ENCODE assay signal across 8 cellular contexts in genomic region chr11:75347781-75348613, GRCh38. TPM values are rescaled to one million over a fixed set of nuclear protein-coding genes. Genes with fewer than 3 reads are reported as not detected.
DNase-seq lines count a peak whose midpoint lies in the region; ATAC-seq lines count a peak whose summit lies in the region.

No MANE protein-coding gene starts in this region.

- CTCF ChIA-PET in activated CD4-positive, alpha-beta T cell treated with anti-CD3 and anti-CD28 coated beads for 36 hours (lab: Charles Lee), result interaction anchor here (1.4 kb wide), 1 partner anchor 10 kb away, joined by 4 read pairs; no protein-coding TSS in a partner anchor

- H3K27ac Mint-ChIP-seq in activated CD4-positive, alpha-beta T cell treated with anti-CD3 and anti-CD28 coated beads for 36 hours, result peak overlapping the region; percentile 10

- H3K36me3 Mint-ChIP-seq in activated CD4-positive, alpha-beta T cell treated with anti-CD3 and anti-CD28 coated beads for 36 hours (ENCODE audit: low read depth), result no peaks in the 10 kb centered on the region

- H3K27me3 Mint-ChIP-seq in activated CD4-positive, alpha-beta T cell treated with anti-CD3 and anti-CD28 coated beads for 36 hours, result no peaks in the 10 kb centered on the region

- ATAC-seq in activated CD4-positive, alpha-beta T cell treated with anti-CD3 and anti-CD28 coated beads for 36 hours, result no peak
- ATAC-seq in HG03135 (IDR thresholded peaks at IDR 0.05; ENCODE audit: unreplicated experiment), result no peak

- POLR2A ChIA-PET in activated CD4-positive, alpha-beta T cell treated with anti-CD3 and anti-CD28 coated beads for 36 hours (lab: Charles Lee), result interaction anchor here (0.6 kb wide), 1 partner anchor 178 kb away, joined by 3 read pairs; the partner anchor contains the start of gene GDPD5

- no peak for DNase-seq in activated CD4-positive, alpha-beta T cell treated with anti-CD3 and anti-CD28 coated beads for 36 hours
- no peak for DNase-seq in activated CD4-positive, alpha-beta T cell treated with anti-CD3 and anti-CD28 coated beads for 4 hours
- peak; percentile 47 for DNase-seq in UCSD-AML1 (lab: John Stamatoyannopoulos, UW; ENCODE audit: unreplicated experiment)
- peak; percentile 93 for DNase-seq in hepatic stellate cell (ENCODE audit: low spot score)
- no peak for DNase-seq in NOMO-1 treated with DMSO at 0.1 percent for 48 hours (lab: John Stamatoyannopoulos, UW; ENCODE audit: unreplicated experiment)
- DNase-seq in germinal center (ENCODE audit: low spot score), result no peak

- H3K4me3 Mint-ChIP-seq in activated CD4-positive, alpha-beta T cell treated with anti-CD3 and anti-CD28 coated beads for 36 hours, result no peak overlapping the region

- peaks cover 81% of the 10 kb centered on the region for H3K4me1 Mint-ChIP-seq in activated CD4-positive, alpha-beta T cell treated with anti-CD3 and anti-CD28 coated beads for 36 hours

- intact Hi-C loops in activated CD4-positive, alpha-beta T cell treated with anti-CD3 and anti-CD28 coated beads for 36 hours (cut with DNase I, micrococcal nuclease), result no loop called here

- H3K9me3 Mint-ChIP-seq in activated CD4-positive, alpha-beta T cell treated with anti-CD3 and anti-CD28 coated beads for 36 hours (ENCODE audit: low read depth), result no peaks in the 10 kb centered on the region

- peak overlapping the region; percentile 85 for H3K27ac ChIP-seq in temporal lobe (ENCODE audit: low read depth, low read length)

RNA-seq across cellular contexts. Expression of gene ARRB1, which starts 3.5 kb away (rescaled TPM):
- total RNA-seq in activated CD4-positive, alpha-beta T cell treated with anti-CD3 and anti-CD28 coated beads for 36 hours, result 10 to 100 TPM; 21.0 to 21.8 TPM
- total RNA-seq in temporal lobe, result 49.4 TPM

RNA-seq across cellular contexts. Expression of gene RPS3, which starts 51.3 kb away (rescaled TPM):
- total RNA-seq in activated CD4-positive, alpha-beta T cell treated with anti-CD3 and anti-CD28 coated beads for 36 hours, result 1,000 to 10,000 TPM; 4,536 to 4,569 TPM
- 533 TPM for total RNA-seq in temporal lobe

Comparison
In these comparisons a context has a peak if more than half of its experiments do, and no peak if none do; other contexts are left out.
1. DNase-seq: peak in UCSD-AML1 (single experiment) and hepatic stellate cell (single experiment); none in activated CD4-positive, alpha-beta T cell treated with anti-CD3 and anti-CD28 coated beads for 36 hours (single experiment), activated CD4-positive, alpha-beta T cell treated with anti-CD3 and anti-CD28 coated beads for 4 hours (0 of 2), NOMO-1 treated with DMSO at 0.1 percent for 48 hours (single experiment) and germinal center (single experiment).